14 cellular contexts compared by ENCODE assay signal in the genomic region with DNA sequence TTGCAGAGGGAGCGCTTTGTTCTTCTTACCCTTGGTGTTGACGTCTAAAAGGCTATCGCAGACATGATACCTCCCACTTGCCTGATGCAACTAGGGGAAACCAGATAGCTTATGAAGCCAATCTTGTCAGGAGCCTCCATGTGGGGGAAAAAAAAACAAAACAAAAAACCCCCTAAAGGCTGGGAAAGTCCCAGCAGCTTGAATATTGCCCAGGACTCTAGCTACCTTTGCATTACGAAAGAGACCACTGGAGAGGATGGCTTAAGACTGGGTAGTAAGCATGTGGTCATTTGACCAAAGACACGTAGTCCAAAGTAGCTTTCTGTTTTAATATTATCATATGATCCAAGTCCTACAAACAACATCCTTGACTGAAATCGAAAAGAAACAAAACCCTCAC.
DNase-seq lines count a peak whose midpoint lies in the region; ATAC-seq, FAIRE-seq and TF ChIP-seq lines count a peak whose summit lies in the region.
"Had no signal": no experiment of that assay in that cellular context is flagged by ENCODE, and none has a peak within 500 bp of the region (broad histone marks: within the 10 kb centered on the region; RNA-seq: fewer than 3 reads in every experiment).

No MANE protein-coding gene starts in this region.

- H2AFZ ChIP-seq in GM23248, result no peak overlapping the region

- H3K36me3 ChIP-seq in GM23248 (ENCODE audit: low read depth), result no peaks in the 10 kb centered on the region
- H3K36me3 ChIP-seq in kidney (ENCODE audit: control insufficient read depth in 1 of 2, insufficient read depth in 2 of 2, low read length in 2 of 2), result no peaks in the 10 kb centered on the region
- H3K36me3 ChIP-seq: brain microvascular endothelial cell, thoracic aorta had no signal

- in situ Hi-C loops in GM23248 (cut with MboI), result no loop called here

- no peaks in the 10 kb centered on the region for H3K79me2 ChIP-seq in GM23248 (ENCODE audit: insufficient read depth)

- FAIRE-seq in kidney (lab: Jason Lieb, UNC), result no peak

- H3K4me3 ChIP-seq in GM23248, result no peak overlapping the region
- no peak overlapping the region for H3K4me3 ChIP-seq in kidney (ENCODE audit: low read length in 2 of 2)
- H3K4me3 ChIP-seq: thoracic aorta had no signal

- H3F3A ChIP-seq in GM23248 (ENCODE audit: insufficient read depth), result no peaks in the 10 kb centered on the region; the same call in 1 of the 2 replicates

- H3K9me2 ChIP-seq in GM23248 (ENCODE audit: insufficient read depth), result no peaks in the 10 kb centered on the region

- no peak overlapping the region for H3K9ac ChIP-seq in GM23248
- H3K9ac ChIP-seq in kidney (ENCODE audit: low read length in 2 of 2), result no peak overlapping the region

- DNase-seq in NCI-H226 (peak; percentile 13), GM23248 (no peak), substantia nigra (lab: John Stamatoyannopoulos, UW) (no peak), NCI-H2081 treated with DMSO at 0.1 percent for 48 hours (lab: John Stamatoyannopoulos, UW) (no peak), kidney (no peak)
- DNase-seq: brain microvascular endothelial cell; NK-92 treated with Interleukin-12 subunit alpha and Interleukin-12 subunit beta, amount 100 ng/mL, for 24 hours; nucleus accumbens; stimulated activated CD4-positive, alpha-beta T cell treated with anti-CD3 and anti-CD28 coated beads, Interleukin-2, amount 100 ng/mL, for 48 hours; T1000 had no signal

- H3K4me1 ChIP-seq in GM23248 (ENCODE audit: insufficient read depth) (no peaks in the 10 kb centered on the region), kidney (ENCODE audit: control insufficient read depth in 1 of 2, insufficient read depth in 1 of 2, low read depth in 1 of 2, low read length in 2 of 2) (no peaks in the 10 kb centered on the region)

- H3K9me3 ChIP-seq in GM23248 (ENCODE audit: low read depth) (no peaks in the 10 kb centered on the region), kidney (ENCODE audit: control insufficient read depth in 1 of 2, low read length in 2 of 2) (no peaks in the 10 kb centered on the region)
- H3K9me3 ChIP-seq: thoracic aorta had no signal

- no peak overlapping the region for H3K4me2 ChIP-seq in GM23248 (ENCODE audit: unreplicated experiment)

- H3K27ac ChIP-seq in GM23248 (no peak overlapping the region), substantia nigra (ENCODE audit: low read depth, low read length, poor library complexity, severe bottlenecking) (no peak overlapping the region), kidney (ENCODE audit: low read depth in 2 of 2, low read length in 2 of 2) (no peak overlapping the region)
- H3K27ac ChIP-seq: brain microvascular endothelial cell, thoracic aorta had no signal

- 65 to 66% methylated on average over 6 of the region's 6 CpGs for WGBS in GM23248 (ENCODE audit: low coverage in 1 of 2, low lambda C conversion rate in 2 of 2, missing lambda C conversion rate in 2 of 2), 2 experiments

- peaks cover 47% of the 10 kb centered on the region for H3K27me3 ChIP-seq in GM23248 (replicated peaks; ENCODE audit: insufficient read depth)
- H3K27me3 ChIP-seq: brain microvascular endothelial cell had no signal

- intact Hi-C loops in kidney (cut with DNase I), result no loop called here

- no peaks in the 10 kb centered on the region for H4K20me1 ChIP-seq in GM23248 (ENCODE audit: insufficient read depth)

- ATAC-seq in GM18498 (IDR thresholded peaks at IDR 0.05; ENCODE audit: unreplicated experiment) (peak; percentile 70), GM19395 (IDR thresholded peaks at IDR 0.05; ENCODE audit: unreplicated experiment) (peak; percentile 84), HG02885 (IDR thresholded peaks at IDR 0.05; ENCODE audit: poor library complexity, unreplicated experiment) (peak; percentile 84)

- TF ChIP-seq CTCF in kidney (IDR thresholded peaks at IDR 0.05; ENCODE audit: borderline replicate concordance, extremely low read depth, insufficient read depth), result no peak
